8 cellular contexts compared by ENCODE assay signal in genomic region chr1:110872745-110873435, GRCh38. TPM values are rescaled to one million over a fixed set of nuclear protein-coding genes. Genes with fewer than 3 reads are reported as not detected.
DNase-seq lines count a peak whose midpoint lies in the region; ATAC-seq and TF ChIP-seq lines count a peak whose summit lies in the region.

CD53 (plus strand) TSS chr1:110873148; CDS start chr1:110891409, 18,261 bp downstream.

- H3K36me3 ChIP-seq in GM06990 (ENCODE audit: control insufficient read depth, insufficient read depth, low read length): peaks cover 12% of the 10 kb centered on the region
- H3K36me3 ChIP-seq in uterus: no peaks in the 10 kb centered on the region

- H3K27me3 ChIP-seq in GM06990 (replicated peaks; ENCODE audit: control insufficient read depth, insufficient read depth, low read length) (no peaks in the 10 kb centered on the region), uterus (no peaks in the 10 kb centered on the region)

- peak within 1 kb of the TSS in 1 of 2 donors; percentile 33 for H3K27ac ChIP-seq in uterus

- H3K9me3 ChIP-seq in uterus: no peaks in the 10 kb centered on the region

- H3K4me3 Mint-ChIP-seq in glutamatergic neuron (ENCODE audit: unreplicated experiment): no peak within 1 kb of the TSS

- H3K36me3 Mint-ChIP-seq in glutamatergic neuron (ENCODE audit: unreplicated experiment): no peaks in the 10 kb centered on the region

- ATAC-seq in GM21390 (IDR thresholded peaks at IDR 0.05; ENCODE audit: unreplicated experiment): peak; percentile 36

- WGBS in lower leg skin, 2 donors: 56 to 61% methylated on average over 9 of the region's 9 CpGs

- no peaks in the 10 kb centered on the region for H3K4me1 ChIP-seq in uterus

- no peaks in the 10 kb centered on the region for H3K9me3 Mint-ChIP-seq in glutamatergic neuron (ENCODE audit: unreplicated experiment)

- peak within 1 kb of the TSS; percentile 91 for H3K4me3 ChIP-seq in GM06990 (replicated peaks; ENCODE audit: low read depth, low read length)
- peak within 1 kb of the TSS; percentile 16 for H3K4me3 ChIP-seq in lower leg skin (ENCODE audit: low read depth, poor library complexity, severe bottlenecking)
- no peak within 1 kb of the TSS for H3K4me3 ChIP-seq in uterus

- TF ChIP-seq POLR2A in lower leg skin (IDR thresholded peaks at IDR 0.05) (no peak), uterus (IDR thresholded peaks at IDR 0.05) (no peak)

- intact Hi-C loops in lower leg skin (cut with DNase I; ENCODE audit: low total_unique reads) (no loop called here), uterus (cut with DNase I; ENCODE audit: low total_unique reads) (no loop called here)

- DNase-seq in GM06990 (ENCODE audit: extremely low read depth, insufficient read length): peak; percentile 36
- peak; percentile 98 for DNase-seq in Kasumi-1 (lab: John Stamatoyannopoulos, UW)
- peak; percentile 47 to 52 for DNase-seq in activated T-cell treated with anti-CD3 and anti-CD28 coated beads, Interleukin-2, amount 50 U/mL, for 48 hours
- DNase-seq in lower leg skin (ENCODE audit: low spot score in 2 of 2): peak in 1 of 2 donors; percentile 48
- no peak for DNase-seq in uterus
- no peak for DNase-seq in glutamatergic neuron
- DNase-seq in HCEC 1CT: no peak

- H3K27ac Mint-ChIP-seq in glutamatergic neuron (ENCODE audit: unreplicated experiment): no peak within 1 kb of the TSS

- TF ChIP-seq CTCF in GM06990 (IDR thresholded peaks at IDR 0.05; ENCODE audit: insufficient read depth, low read length, poor library complexity, severe bottlenecking): no peak
- no peak for TF ChIP-seq CTCF in lower leg skin (IDR thresholded peaks at IDR 0.05)
- no peak for TF ChIP-seq CTCF in uterus (IDR thresholded peaks at IDR 0.05)
- TF ChIP-seq CTCF in glutamatergic neuron (IDR thresholded peaks at IDR 0.05; ENCODE audit: partially characterized antibody, unreplicated experiment): no peak

- no peaks in the 10 kb centered on the region for H3K4me1 Mint-ChIP-seq in glutamatergic neuron (ENCODE audit: low read depth, unreplicated experiment)

- H3K27me3 Mint-ChIP-seq in glutamatergic neuron (ENCODE audit: unreplicated experiment): no peaks in the 10 kb centered on the region

RNA-seq across cellular contexts. Expression of gene CD53, which starts in this region (rescaled TPM):
- total RNA-seq in lower leg skin: 10 to 100 TPM in 2 of 4 donors, 1 to 10 TPM in 2; 4.7 to 12.7 (median 8.8) TPM
- 10 to 100 TPM in 3 of 4 donors, 1 to 10 TPM in 1; 1.0 to 16.6 (median 11.1) TPM for total RNA-seq in uterus
- not detected for total RNA-seq in glutamatergic neuron (ENCODE audit: unreplicated experiment)

Comparison
In these comparisons a context has a peak if more than half of its experiments do, and no peak if none do; other contexts are left out.
1. DNase-seq: peak in GM06990 (single experiment), Kasumi-1 (2 of 2) and activated T-cell treated with anti-CD3 and anti-CD28 coated beads, Interleukin-2, amount 50 U/mL, for 48 hours (2 of 2); none in uterus (0 of 2), glutamatergic neuron (single experiment) and HCEC 1CT (single experiment).
2. H3K4me3 ChIP-seq: peak in GM06990 (single experiment) and lower leg skin (single experiment); none in uterus (0 of 2).